In genomic region chr11:48313590-48313989, GRCh38 we compare ENCODE assay signal across 16 cellular contexts. TPM values are rescaled to one million over a fixed set of nuclear protein-coding genes. Genes with fewer than 3 reads are reported as not detected.
"Had no signal": no experiment of that assay in that cellular context is flagged by ENCODE, and none has a peak within 500 bp of the region (broad histone marks: within the 10 kb centered on the region; RNA-seq: fewer than 3 reads in every experiment).

No MANE protein-coding gene starts in this region.

RNA-seq across cellular contexts. Expression of gene OR4S1, which starts 7.6 kb away (rescaled TPM):
- total RNA-seq: stomach, subcutaneous adipose tissue, suprapubic skin, temporal lobe, testis, thoracic aorta, thyroid gland, tibial nerve, transverse colon, upper lobe of left lung, upper lobe of right lung, ureter, urinary bladder, uterus, vagina had no signal
- polyA plus RNA-seq: stomach, thymus, urinary bladder had no signal

RNA-seq across cellular contexts. Expression of gene OR4C3, which starts 11.1 kb away (rescaled TPM):
- total RNA-seq: stomach, subcutaneous adipose tissue, suprapubic skin, temporal lobe, testis, thoracic aorta, thyroid gland, tibial nerve, transverse colon, upper lobe of left lung, upper lobe of right lung, ureter, urinary bladder, uterus, vagina had no signal
- polyA plus RNA-seq: stomach, thymus, urinary bladder had no signal

RNA-seq across cellular contexts. Expression of gene OR4X1, which starts 49.9 kb away (rescaled TPM):
- total RNA-seq: stomach, subcutaneous adipose tissue, suprapubic skin, temporal lobe, testis, thoracic aorta, thyroid gland, tibial nerve, transverse colon, upper lobe of left lung, upper lobe of right lung, ureter, urinary bladder, uterus, vagina had no signal
- polyA plus RNA-seq: stomach, urinary bladder had no signal

RNA-seq across cellular contexts. Expression of gene OR4C5, which starts 52.7 kb away (rescaled TPM):
- total RNA-seq: stomach, subcutaneous adipose tissue, suprapubic skin, temporal lobe, testis, thoracic aorta, thyroid gland, tibial nerve, transverse colon, upper lobe of left lung, upper lobe of right lung, ureter, urinary bladder, uterus, vagina had no signal
- polyA plus RNA-seq: stomach, thymus, urinary bladder had no signal
